ENCODE assay signal across 33 cellular contexts in the genomic region with DNA sequence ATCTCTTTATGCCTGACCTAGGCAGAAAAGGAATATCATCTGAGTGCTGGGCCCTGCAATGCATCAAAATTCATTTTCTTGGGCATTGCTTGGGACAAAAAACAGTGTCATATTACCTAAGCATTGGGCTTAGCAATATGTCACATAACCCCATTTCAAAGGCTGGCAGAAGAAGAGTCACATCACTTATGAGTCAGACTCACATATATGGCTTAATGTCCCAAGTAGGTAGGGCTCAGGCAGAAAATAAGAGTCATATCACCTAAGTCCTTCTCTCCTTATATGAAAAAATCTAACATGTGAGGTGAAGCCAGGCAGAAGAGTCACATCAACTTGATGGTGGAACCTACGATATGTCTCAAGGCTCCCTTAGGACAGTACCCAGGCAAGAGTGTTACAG.
"Had no signal": no experiment of that assay in that cellular context is flagged by ENCODE, and none has a peak within 500 bp of the region (broad histone marks: within the 10 kb centered on the region; RNA-seq: fewer than 3 reads in every experiment).

No MANE protein-coding gene starts in this region.

- H3K9me3 Mint-ChIP-seq: activated B cell treated with CpG ODN at 0.5 μM for 24 hours; activated CD4-positive, alpha-beta memory T cell treated with anti-CD3 and anti-CD28 coated beads, Interleukin-2, amount 10 ng/mL, durations not matched to agents 7 days and 5 days; activated CD4-positive, alpha-beta T cell treated with anti-CD3 and anti-CD28 coated beads, Interleukin-2, amount 10 ng/mL, durations not matched to agents 7 days and 5 days; activated naive CD4-positive, alpha-beta T cell treated with anti-CD3 and anti-CD28 coated beads, Interleukin-2, amount 50 U/mL, for 24 hours; activated T-cell treated with anti-CD3 and anti-CD28 coated beads, Interleukin-2, amount 50 U/mL, for 24 hours; activated T-cell treated with anti-CD3 and anti-CD28 coated beads, Interleukin-2, amount 50 U/mL, for 72 hours; effector memory CD8-positive, alpha-beta T cell; T-helper 2 cell treated with Interferon-gamma antibody and Interleukin-4, amounts not matched to agents 5 μg/mL and 100 μg/mL, for 36 hours had no signal

- H3K27ac Mint-ChIP-seq: activated B cell treated with CpG ODN at 0.5 μM for 24 hours; activated CD4-positive, alpha-beta memory T cell treated with anti-CD3 and anti-CD28 coated beads, Interleukin-2, amount 10 ng/mL, durations not matched to agents 7 days and 5 days; activated CD4-positive, alpha-beta T cell treated with anti-CD3 and anti-CD28 coated beads, Interleukin-2, amount 10 ng/mL, durations not matched to agents 7 days and 5 days; activated CD8-positive, alpha-beta memory T cell treated with anti-CD3 and anti-CD28 coated beads, Interleukin-2, amount 10 ng/mL, durations not matched to agents 7 days and 5 days; activated naive CD4-positive, alpha-beta T cell treated with anti-CD3 and anti-CD28 coated beads, Interleukin-2, amount 50 U/mL, for 24 hours; activated T-cell treated with anti-CD3 and anti-CD28 coated beads, Interleukin-2, amount 50 U/mL, for 24 hours; activated T-cell treated with anti-CD3 and anti-CD28 coated beads, Interleukin-2, amount 50 U/mL, for 72 hours; effector memory CD8-positive, alpha-beta T cell; T-helper 17 cell; T-helper 2 cell treated with Interferon-gamma antibody and Interleukin-4, amounts not matched to agents 5 μg/mL and 100 μg/mL, for 36 hours had no signal

- ATAC-seq: activated CD4-positive, CD25-positive, alpha-beta regulatory T cell treated with anti-CD3 and anti-CD28 coated beads, Interleukin-2, amount 50 U/mL, for 24 hours; activated CD8-positive, alpha-beta memory T cell treated with anti-CD3 and anti-CD28 coated beads, Interleukin-2, amount 10 ng/mL, durations not matched to agents 7 days and 5 days; body of pancreas; effector memory CD8-positive, alpha-beta T cell; gastroesophageal sphincter; heart right ventricle; T-helper 17 cell had no signal

- H3K36me3 Mint-ChIP-seq: activated CD8-positive, alpha-beta memory T cell treated with anti-CD3 and anti-CD28 coated beads, Interleukin-2, amount 10 ng/mL, durations not matched to agents 7 days and 5 days; activated naive CD4-positive, alpha-beta T cell treated with anti-CD3 and anti-CD28 coated beads, Interleukin-2, amount 50 U/mL, for 24 hours had no signal

- FAIRE-seq: colon had no signal

- DNase-seq: activated B cell treated with CpG ODN at 0.5 μM for 24 hours; activated CD4-positive, alpha-beta memory T cell treated with anti-CD3 and anti-CD28 coated beads, Interleukin-2, amount 10 ng/mL, durations not matched to agents 7 days and 5 days; activated CD4-positive, alpha-beta T cell treated with anti-CD3 and anti-CD28 coated beads, Interleukin-2, amount 10 ng/mL, durations not matched to agents 7 days and 5 days; activated CD4-positive, alpha-beta T cell treated with anti-CD3 and anti-CD28 coated beads, Interleukin-2, amount 50 U/mL, for 4 hours; activated CD8-positive, alpha-beta memory T cell treated with anti-CD3 and anti-CD28 coated beads, Interleukin-2, amount 10 ng/mL, durations not matched to agents 7 days and 5 days; activated CD8-positive, alpha-beta memory T cell treated with anti-CD3 and anti-CD28 coated beads, Interleukin-2, amount 50 U/mL, for 4 hours; activated effector memory CD4-positive, alpha-beta T cell treated with Interleukin-2 at 50 U/mL for 16 hours; activated gamma-delta T cell treated with Interleukin-2 at 50 U/mL for 16 hours; activated naive CD4-positive, alpha-beta T cell treated with Interleukin-2 at 50 U/mL for 16 hours; activated T-cell treated with anti-CD3 and anti-CD28 coated beads for 4 hours; activated T-cell treated with anti-CD3 and anti-CD28 coated beads, Interleukin-2, amount 50 U/mL, for 24 hours; activated T-cell treated with anti-CD3 and anti-CD28 coated beads, Interleukin-2, amount 50 U/mL, for 72 hours; adrenal gland; amygdala; aorta; body of pancreas; caudate nucleus; cortex of kidney; dermis blood vessel endothelial cell; effector CD4-positive, alpha-beta T cell; effector memory CD8-positive, alpha-beta T cell; esophagus squamous epithelium; foreskin melanocyte; heart right ventricle; T-helper 1 cell; T-helper 17 cell; T1000; WERI-Rb-1 had no signal

- H3K4me3 ChIP-seq: adrenal gland, body of pancreas, esophagus squamous epithelium, gastroesophageal sphincter, heart right ventricle had no signal
